Comparison of ENCODE assay signal across 1 cellular context in genomic region chr20:50464026-50464724, GRCh38.
TF ChIP-seq lines count a peak whose summit lies in the region.

No MANE protein-coding gene starts in this region.

TF ChIP-seq in HepG2, 621 proteins besides CTCF, POLR2A, EP300 and RAD21 (continued from another document and continues in another):
- TF ChIP-seq, protein P1, sequence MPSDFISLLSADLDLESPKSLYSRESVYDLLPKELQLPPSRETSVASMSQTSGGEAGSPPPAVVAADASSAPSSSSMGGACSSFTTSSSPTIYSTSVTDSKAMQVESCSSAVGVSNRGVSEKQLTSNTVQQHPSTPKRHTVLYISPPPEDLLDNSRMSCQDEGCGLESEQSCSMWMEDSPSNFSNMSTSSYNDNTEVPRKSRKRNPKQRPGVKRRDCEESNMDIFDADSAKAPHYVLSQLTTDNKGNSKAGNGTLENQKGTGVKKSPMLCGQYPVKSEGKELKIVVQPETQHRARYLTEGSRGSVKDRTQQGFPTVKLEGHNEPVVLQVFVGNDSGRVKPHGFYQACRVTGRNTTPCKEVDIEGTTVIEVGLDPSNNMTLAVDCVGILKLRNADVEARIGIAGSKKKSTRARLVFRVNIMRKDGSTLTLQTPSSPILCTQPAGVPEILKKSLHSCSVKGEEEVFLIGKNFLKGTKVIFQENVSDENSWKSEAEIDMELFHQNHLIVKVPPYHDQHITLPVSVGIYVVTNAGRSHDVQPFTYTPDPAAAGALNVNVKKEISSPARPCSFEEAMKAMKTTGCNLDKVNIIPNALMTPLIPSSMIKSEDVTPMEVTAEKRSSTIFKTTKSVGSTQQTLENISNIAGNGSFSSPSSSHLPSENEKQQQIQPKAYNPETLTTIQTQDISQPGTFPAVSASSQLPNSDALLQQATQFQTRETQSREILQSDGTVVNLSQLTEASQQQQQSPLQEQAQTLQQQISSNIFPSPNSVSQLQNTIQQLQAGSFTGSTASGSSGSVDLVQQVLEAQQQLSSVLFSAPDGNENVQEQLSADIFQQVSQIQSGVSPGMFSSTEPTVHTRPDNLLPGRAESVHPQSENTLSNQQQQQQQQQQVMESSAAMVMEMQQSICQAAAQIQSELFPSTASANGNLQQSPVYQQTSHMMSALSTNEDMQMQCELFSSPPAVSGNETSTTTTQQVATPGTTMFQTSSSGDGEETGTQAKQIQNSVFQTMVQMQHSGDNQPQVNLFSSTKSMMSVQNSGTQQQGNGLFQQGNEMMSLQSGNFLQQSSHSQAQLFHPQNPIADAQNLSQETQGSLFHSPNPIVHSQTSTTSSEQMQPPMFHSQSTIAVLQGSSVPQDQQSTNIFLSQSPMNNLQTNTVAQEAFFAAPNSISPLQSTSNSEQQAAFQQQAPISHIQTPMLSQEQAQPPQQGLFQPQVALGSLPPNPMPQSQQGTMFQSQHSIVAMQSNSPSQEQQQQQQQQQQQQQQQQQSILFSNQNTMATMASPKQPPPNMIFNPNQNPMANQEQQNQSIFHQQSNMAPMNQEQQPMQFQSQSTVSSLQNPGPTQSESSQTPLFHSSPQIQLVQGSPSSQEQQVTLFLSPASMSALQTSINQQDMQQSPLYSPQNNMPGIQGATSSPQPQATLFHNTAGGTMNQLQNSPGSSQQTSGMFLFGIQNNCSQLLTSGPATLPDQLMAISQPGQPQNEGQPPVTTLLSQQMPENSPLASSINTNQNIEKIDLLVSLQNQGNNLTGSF (CRISPR knock-in tag; IDR thresholded peaks at IDR 0.05), result no peak
- peak; percentile 68; the same call in 1 of the 2 replicates for TF ChIP-seq MTERF4 (CRISPR knock-in tag; IDR thresholded peaks at IDR 0.05)
- TF ChIP-seq FOXO1 (CRISPR knock-in tag; IDR thresholded peaks at IDR 0.05), result peak; percentile 47; the same call in 1 of the 2 replicates
- no peak for TF ChIP-seq MIER2 (CRISPR knock-in tag; IDR thresholded peaks at IDR 0.05)
- no peak for TF ChIP-seq ZNF670 (CRISPR knock-in tag; IDR thresholded peaks at IDR 0.05; ENCODE audit: borderline replicate concordance)
- TF ChIP-seq, protein P2, sequence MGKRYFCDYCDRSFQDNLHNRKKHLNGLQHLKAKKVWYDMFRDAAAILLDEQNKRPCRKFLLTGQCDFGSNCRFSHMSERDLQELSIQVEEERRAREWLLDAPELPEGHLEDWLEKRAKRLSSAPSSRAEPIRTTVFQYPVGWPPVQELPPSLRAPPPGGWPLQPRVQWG (CRISPR knock-in tag; IDR thresholded peaks at IDR 0.05; ENCODE audit: borderline replicate concordance, low read depth), result no peak
- TF ChIP-seq LRRFIP1 (CRISPR knock-in tag; conservative IDR thresholded peaks at IDR 0.05), result no peak
- TF ChIP-seq, protein P3, sequence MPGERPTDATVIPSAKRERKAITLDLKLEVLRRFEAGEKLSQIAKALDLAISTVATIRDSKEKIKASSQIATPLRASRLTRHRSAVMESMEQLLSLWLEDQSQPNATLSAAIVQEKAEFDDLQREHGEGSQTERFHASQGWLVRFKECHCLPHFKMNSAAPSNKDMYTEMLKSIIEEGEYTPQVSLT (CRISPR knock-in tag; IDR thresholded peaks at IDR 0.05; ENCODE audit: borderline replicate concordance, low read depth), result no peak
- TF ChIP-seq ZFP37 (CRISPR knock-in tag; IDR thresholded peaks at IDR 0.05; ENCODE audit: borderline replicate concordance), result 0 out of 2 replicates have a peak, but pooled peaks have one; percentile 48
- TF ChIP-seq CSRNP2 (CRISPR knock-in tag; conservative IDR thresholded peaks at IDR 0.05; ENCODE audit: low read depth), result no peak
- TF ChIP-seq, protein P4, sequence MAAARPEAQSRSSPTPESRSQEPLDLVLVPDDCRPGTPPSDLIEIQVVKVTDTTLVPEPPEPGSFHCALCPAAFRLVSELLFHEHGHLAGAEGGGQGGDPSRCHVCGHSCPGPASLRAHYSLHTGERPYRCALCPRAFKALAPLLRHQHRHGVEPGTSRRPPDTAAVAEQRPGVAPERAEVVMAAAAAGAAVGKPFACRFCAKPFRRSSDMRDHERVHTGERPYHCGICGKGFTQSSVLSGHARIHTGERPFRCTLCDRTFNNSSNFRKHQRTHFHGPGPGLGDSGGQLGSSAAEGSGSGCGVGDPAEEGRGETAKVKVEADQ (CRISPR knock-in tag; IDR thresholded peaks at IDR 0.05; ENCODE audit: borderline replicate concordance), result no peak
- TF ChIP-seq ZNF24 (IDR thresholded peaks at IDR 0.05), result no peak
- no peak for TF ChIP-seq RORA (CRISPR knock-in tag; IDR thresholded peaks at IDR 0.05)
- TF ChIP-seq, protein P5, sequence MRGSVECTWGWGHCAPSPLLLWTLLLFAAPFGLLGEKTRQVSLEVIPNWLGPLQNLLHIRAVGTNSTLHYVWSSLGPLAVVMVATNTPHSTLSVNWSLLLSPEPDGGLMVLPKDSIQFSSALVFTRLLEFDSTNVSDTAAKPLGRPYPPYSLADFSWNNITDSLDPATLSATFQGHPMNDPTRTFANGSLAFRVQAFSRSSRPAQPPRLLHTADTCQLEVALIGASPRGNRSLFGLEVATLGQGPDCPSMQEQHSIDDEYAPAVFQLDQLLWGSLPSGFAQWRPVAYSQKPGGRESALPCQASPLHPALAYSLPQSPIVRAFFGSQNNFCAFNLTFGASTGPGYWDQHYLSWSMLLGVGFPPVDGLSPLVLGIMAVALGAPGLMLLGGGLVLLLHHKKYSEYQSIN (CRISPR knock-in tag; IDR thresholded peaks at IDR 0.05; ENCODE audit: borderline replicate concordance), result no peak
- TF ChIP-seq HDAC2 (CRISPR knock-in tag; IDR thresholded peaks at IDR 0.05), result peak; percentile 45
- TF ChIP-seq PAX8 (CRISPR knock-in tag; IDR thresholded peaks at IDR 0.05; ENCODE audit: borderline replicate concordance), result peak; percentile 61; the same call in 1 of the 2 replicates
- TF ChIP-seq, protein P6, sequence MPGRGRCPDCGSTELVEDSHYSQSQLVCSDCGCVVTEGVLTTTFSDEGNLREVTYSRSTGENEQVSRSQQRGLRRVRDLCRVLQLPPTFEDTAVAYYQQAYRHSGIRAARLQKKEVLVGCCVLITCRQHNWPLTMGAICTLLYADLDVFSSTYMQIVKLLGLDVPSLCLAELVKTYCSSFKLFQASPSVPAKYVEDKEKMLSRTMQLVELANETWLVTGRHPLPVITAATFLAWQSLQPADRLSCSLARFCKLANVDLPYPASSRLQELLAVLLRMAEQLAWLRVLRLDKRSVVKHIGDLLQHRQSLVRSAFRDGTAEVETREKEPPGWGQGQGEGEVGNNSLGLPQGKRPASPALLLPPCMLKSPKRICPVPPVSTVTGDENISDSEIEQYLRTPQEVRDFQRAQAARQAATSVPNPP (CRISPR knock-in tag; IDR thresholded peaks at IDR 0.05), result no peak
- no peak for TF ChIP-seq JARID2 (CRISPR knock-in tag; IDR thresholded peaks at IDR 0.05; ENCODE audit: insufficient replicate concordance)
- TF ChIP-seq ZFP41 (CRISPR knock-in tag; IDR thresholded peaks at IDR 0.05; ENCODE audit: borderline replicate concordance), result no peak
- TF ChIP-seq, protein P7, sequence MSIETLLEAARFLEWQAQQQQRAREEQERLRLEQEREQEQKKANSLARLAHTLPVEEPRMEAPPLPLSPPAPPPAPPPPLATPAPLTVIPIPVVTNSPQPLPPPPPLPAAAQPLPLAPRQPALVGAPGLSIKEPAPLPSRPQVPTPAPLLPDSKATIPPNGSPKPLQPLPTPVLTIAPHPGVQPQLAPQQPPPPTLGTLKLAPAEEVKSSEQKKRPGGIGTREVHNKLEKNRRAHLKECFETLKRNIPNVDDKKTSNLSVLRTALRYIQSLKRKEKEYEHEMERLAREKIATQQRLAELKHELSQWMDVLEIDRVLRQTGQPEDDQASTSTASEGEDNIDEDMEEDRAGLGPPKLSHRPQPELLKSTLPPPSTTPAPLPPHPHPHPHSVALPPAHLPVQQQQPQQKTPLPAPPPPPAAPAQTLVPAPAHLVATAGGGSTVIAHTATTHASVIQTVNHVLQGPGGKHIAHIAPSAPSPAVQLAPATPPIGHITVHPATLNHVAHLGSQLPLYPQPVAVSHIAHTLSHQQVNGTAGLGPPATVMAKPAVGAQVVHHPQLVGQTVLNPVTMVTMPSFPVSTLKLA (IDR thresholded peaks at IDR 0.05), result no peak
- TF ChIP-seq ZNF788 (CRISPR knock-in tag; IDR thresholded peaks at IDR 0.05; ENCODE audit: borderline replicate concordance), result peak; percentile 39; the same call in 1 of the 2 replicates
- TF ChIP-seq ZNF468 (CRISPR knock-in tag; IDR thresholded peaks at IDR 0.05), result peak; percentile 73; the same call in 1 of the 2 replicates
- TF ChIP-seq RBM39 (IDR thresholded peaks at IDR 0.05; ENCODE audit: low read depth, low read length, poor library complexity, severe bottlenecking), result no peak
- TF ChIP-seq, protein P8, sequence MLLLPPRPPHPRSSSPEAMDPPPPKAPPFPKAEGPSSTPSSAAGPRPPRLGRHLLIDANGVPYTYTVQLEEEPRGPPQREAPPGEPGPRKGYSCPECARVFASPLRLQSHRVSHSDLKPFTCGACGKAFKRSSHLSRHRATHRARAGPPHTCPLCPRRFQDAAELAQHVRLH (CRISPR knock-in tag; IDR thresholded peaks at IDR 0.05; ENCODE audit: borderline replicate concordance, low read depth), result no peak
- TF ChIP-seq HHEX (CRISPR knock-in tag; IDR thresholded peaks at IDR 0.05), result no peak
- TF ChIP-seq, protein P9, sequence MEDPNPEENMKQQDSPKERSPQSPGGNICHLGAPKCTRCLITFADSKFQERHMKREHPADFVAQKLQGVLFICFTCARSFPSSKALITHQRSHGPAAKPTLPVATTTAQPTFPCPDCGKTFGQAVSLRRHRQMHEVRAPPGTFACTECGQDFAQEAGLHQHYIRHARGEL (CRISPR knock-in tag; IDR thresholded peaks at IDR 0.05), result 0 out of 2 replicates have a peak, but pooled peaks have one; percentile 29
- 0 out of 2 replicates have a peak, but pooled peaks have one; percentile 42 for TF ChIP-seq TBP (CRISPR knock-in tag; IDR thresholded peaks at IDR 0.05)
- no peak for TF ChIP-seq MIXL1 (CRISPR knock-in tag; IDR thresholded peaks at IDR 0.05)
- TF ChIP-seq TAF15 (IDR thresholded peaks at IDR 0.05; ENCODE audit: low read depth, low read length, poor library complexity, severe bottlenecking), result no peak
- TF ChIP-seq HNF4A (CRISPR knock-in tag; IDR thresholded peaks at IDR 0.05), result no peak; the same call in 1 of the 2 replicates
- TF ChIP-seq XBP1 (CRISPR knock-in tag; IDR thresholded peaks at IDR 0.05), result no peak
- no peak for TF ChIP-seq SMARCC2 (IDR thresholded peaks at IDR 0.05)
- no peak for TF ChIP-seq MAFK (conservative IDR thresholded peaks at IDR 0.05 in 1 of 2, IDR thresholded peaks at IDR 0.05 in 1 of 2; ENCODE audit: low read length in 2 of 2)
- no peak for TF ChIP-seq ZNF615 (CRISPR knock-in tag; IDR thresholded peaks at IDR 0.05; ENCODE audit: borderline replicate concordance)
- 0 out of 2 replicates have a peak, but pooled peaks have one; percentile 38 for TF ChIP-seq ZBTB49 (CRISPR knock-in tag; IDR thresholded peaks at IDR 0.05; ENCODE audit: borderline replicate concordance)
- TF ChIP-seq DMAP1 (CRISPR knock-in tag; IDR thresholded peaks at IDR 0.05), result no peak
- TF ChIP-seq ZNF616 (CRISPR knock-in tag; IDR thresholded peaks at IDR 0.05; ENCODE audit: low read depth), result no peak
- no peak for TF ChIP-seq REXO4 (CRISPR knock-in tag; IDR thresholded peaks at IDR 0.05; ENCODE audit: borderline replicate concordance)
- TF ChIP-seq U2AF1 (optimal IDR thresholded peaks at IDR 0.05; ENCODE audit: low read depth, low read length), result no peak
- no peak for TF ChIP-seq DNMT3B (CRISPR knock-in tag; conservative IDR thresholded peaks at IDR 0.05)
- no peak for TF ChIP-seq LCORL (IDR thresholded peaks at IDR 0.05)
- no peak for TF ChIP-seq LCORL (CRISPR knock-in tag; IDR thresholded peaks at IDR 0.05)
- TF ChIP-seq ZNF329 (CRISPR knock-in tag; IDR thresholded peaks at IDR 0.05; ENCODE audit: low read depth), result no peak
